ENCODE assay signal across 20 cellular contexts in the genomic region with DNA sequence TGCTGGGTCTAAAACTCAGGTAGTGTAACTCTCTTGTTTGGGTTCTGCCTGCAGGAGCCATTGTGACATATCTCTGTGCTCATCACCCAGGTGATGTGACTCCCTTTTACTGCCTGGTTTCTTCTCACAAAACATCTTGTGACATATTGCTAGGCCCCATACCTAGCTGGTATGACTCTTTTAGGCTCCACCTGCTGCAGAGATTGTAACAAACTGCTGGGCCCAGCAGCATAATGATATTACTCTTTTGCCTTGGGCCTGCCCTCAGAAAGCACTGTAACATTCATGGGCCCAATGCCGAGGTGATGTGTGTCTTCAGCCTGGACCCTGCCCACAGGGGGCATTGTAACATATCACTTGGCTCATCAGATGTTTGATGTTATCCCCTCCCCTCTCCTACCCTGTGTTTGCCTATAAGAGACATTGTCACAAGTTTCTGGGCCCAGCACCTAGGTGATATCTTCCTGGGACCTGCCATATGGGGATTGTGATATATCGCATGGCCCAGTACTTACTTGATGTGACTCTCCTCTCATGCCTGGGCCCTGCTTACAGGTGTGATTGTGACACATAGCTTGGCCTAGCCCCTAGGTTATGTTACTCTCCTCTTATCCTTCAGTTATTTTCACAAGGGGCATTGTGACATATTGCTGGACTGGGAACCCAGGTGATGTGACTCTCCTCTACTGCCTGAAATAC. TPM values are rescaled to one million over a fixed set of nuclear protein-coding genes. Genes with fewer than 3 reads are reported as not detected.
DNase-seq lines count a peak whose midpoint lies in the region; ATAC-seq and TF ChIP-seq lines count a peak whose summit lies in the region.
"Had no signal": no experiment of that assay in that cellular context is flagged by ENCODE, and none has a peak within 500 bp of the region (broad histone marks: within the 10 kb centered on the region; RNA-seq: fewer than 3 reads in every experiment).

No MANE protein-coding gene starts in this region.

- ATAC-seq in activated T-cell treated with anti-CD3 and anti-CD28 coated beads, Interleukin-2, amount 50 U/mL, for 72 hours (replicated peaks in 1 of 2): no peak
- no peak for ATAC-seq in DND-41 (ENCODE audit: insufficient read depth, low read depth)
- ATAC-seq: GM23338 had no signal

- peaks cover 21% of the 10 kb centered on the region for H3K4me1 Mint-ChIP-seq in activated T-cell treated with anti-CD3 and anti-CD28 coated beads, Interleukin-2, amount 50 U/mL, for 72 hours (ENCODE audit: low read depth)
- no peaks in the 10 kb centered on the region for H3K4me1 Mint-ChIP-seq in progenitor cell of endocrine pancreas (ENCODE audit: low read depth)
- H3K4me1 Mint-ChIP-seq: GM23338 had no signal

- no peaks in the 10 kb centered on the region for H3K27me3 ChIP-seq in DND-41 (ENCODE audit: insufficient read depth, low read length, poor library complexity)
- H3K27me3 ChIP-seq: BE2C had no signal

- H3K27me3 Mint-ChIP-seq in activated T-cell treated with anti-CD3 and anti-CD28 coated beads, Interleukin-2, amount 50 U/mL, for 72 hours (ENCODE audit: low read depth): no peaks in the 10 kb centered on the region
- H3K27me3 Mint-ChIP-seq in progenitor cell of endocrine pancreas: no peaks in the 10 kb centered on the region
- H3K27me3 Mint-ChIP-seq: CD4-positive, alpha-beta T cell had no signal

- no peaks in the 10 kb centered on the region for H3K4me1 ChIP-seq in DND-41 (ENCODE audit: insufficient read depth, low read length)
- H3K4me1 ChIP-seq: BE2C had no signal

- no peak overlapping the region for H3K4me3 Mint-ChIP-seq in activated T-cell treated with anti-CD3 and anti-CD28 coated beads, Interleukin-2, amount 50 U/mL, for 72 hours
- H3K4me3 Mint-ChIP-seq in progenitor cell of endocrine pancreas (ENCODE audit: low read depth): no peak overlapping the region
- H3K4me3 Mint-ChIP-seq: CD4-positive, alpha-beta T cell; GM23338 had no signal

- no peak overlapping the region for H3K9ac ChIP-seq in DND-41 (ENCODE audit: low read depth, low read length)

- H3K27ac ChIP-seq in DND-41 (ENCODE audit: low read length): no peak overlapping the region
- peak overlapping the region; percentile 44 for H3K27ac ChIP-seq in epithelial cell of prostate

- H3K36me3 Mint-ChIP-seq in activated T-cell treated with anti-CD3 and anti-CD28 coated beads, Interleukin-2, amount 50 U/mL, for 72 hours (ENCODE audit: insufficient read depth in 2 of 2): peaks cover 32 to 43% of the 10 kb centered on the region in 2 donors
- peaks cover 28% of the 10 kb centered on the region for H3K36me3 Mint-ChIP-seq in progenitor cell of endocrine pancreas (ENCODE audit: insufficient read depth)

- DNase-seq in activated T-cell treated with anti-CD3 and anti-CD28 coated beads, Interleukin-2, amount 50 U/mL, for 72 hours: no peak
- no peak for DNase-seq in activated T-cell treated with anti-CD3 and anti-CD28 coated beads, Interleukin-2, amount 50 U/mL, for 48 hours
- DNase-seq in DND-41: no peak
- DNase-seq in epithelial cell of prostate (ENCODE audit: low read depth, low spot score): no peak
- no peak for DNase-seq in progenitor cell of endocrine pancreas (ENCODE audit: low spot score, unreplicated experiment)
- DNase-seq in cerebellar cortex (ENCODE audit: low spot score): no peak
- DNase-seq in EL: no peak
- no peak for DNase-seq in amniotic stem cell (lab: John Stamatoyannopoulos, UW)
- DNase-seq: BE2C; CD4-positive, alpha-beta T cell; DMS53; HCEC 1CT; NCI-H1105; NCI-H187; NCI-H2107; NCI-H510A; NCI-H82; RPMI8226; SHP77 treated with DMSO at 0.1 percent for 48 hours had no signal

- H3K4me3 ChIP-seq in DND-41 (ENCODE audit: low read depth in 1 of 2, low read length in 2 of 2): no peak overlapping the region
- H3K4me3 ChIP-seq: GM23338 had no signal

- peak overlapping the region; percentile 51 for H3K27ac Mint-ChIP-seq in activated T-cell treated with anti-CD3 and anti-CD28 coated beads, Interleukin-2, amount 50 U/mL, for 72 hours
- H3K27ac Mint-ChIP-seq in progenitor cell of endocrine pancreas: peak overlapping the region; percentile 14

- no peaks in the 10 kb centered on the region for H4K20me1 ChIP-seq in DND-41 (ENCODE audit: insufficient read depth, low read length)

- TF ChIP-seq CTCF in DND-41 (IDR thresholded peaks at IDR 0.05; ENCODE audit: borderline replicate concordance, extremely low read depth, low read length, poor library complexity, severe bottlenecking): peak; percentile 3
- no peak for TF ChIP-seq CTCF in progenitor cell of endocrine pancreas (IDR thresholded peaks at IDR 0.05; ENCODE audit: unreplicated experiment)

- H3K9me3 ChIP-seq in DND-41 (ENCODE audit: insufficient read depth, low read length, severe bottlenecking): no peaks in the 10 kb centered on the region
- H3K9me3 ChIP-seq: BE2C had no signal

- H3K9me3 Mint-ChIP-seq in activated T-cell treated with anti-CD3 and anti-CD28 coated beads, Interleukin-2, amount 50 U/mL, for 72 hours: peaks cover 7 to 9% of the 10 kb centered on the region in 2 donors
- no peaks in the 10 kb centered on the region for H3K9me3 Mint-ChIP-seq in progenitor cell of endocrine pancreas (ENCODE audit: low read depth)
- H3K9me3 Mint-ChIP-seq: GM23338 had no signal

- no peak overlapping the region for H2AFZ ChIP-seq in DND-41 (ENCODE audit: low read depth, low read length)
- H2AFZ ChIP-seq: GM23338 had no signal

- H3K36me3 ChIP-seq in DND-41 (ENCODE audit: insufficient read depth, low read length): peaks cover 37% of the 10 kb centered on the region
- H3K36me3 ChIP-seq: BE2C had no signal

- peaks cover 20% of the 10 kb centered on the region; the same call in 1 of the 2 replicates for H3K79me2 ChIP-seq in DND-41 (ENCODE audit: insufficient read depth, low read length)

- no peak overlapping the region for H3K4me2 ChIP-seq in DND-41 (ENCODE audit: insufficient read depth, low read length)
- H3K4me2 ChIP-seq: GM23338 had no signal

RNA-seq across cellular contexts. Expression of gene ZNF681, which starts 18.0 kb away (rescaled TPM):
- total RNA-seq in activated T-cell treated with anti-CD3 and anti-CD28 coated beads, Interleukin-2, amount 50 U/mL, for 72 hours: 1 to 10 TPM; 4.7 to 7.0 TPM
- total RNA-seq in progenitor cell of endocrine pancreas: 10.2 and 11.5 TPM in 2 replicates
